12 cellular contexts compared by ENCODE assay signal in genomic region chr4:181432347-181432746, GRCh38.
"Had no signal": no experiment of that assay in that cellular context is flagged by ENCODE, and none has a peak within 500 bp of the region (broad histone marks: within the 10 kb centered on the region; RNA-seq: fewer than 3 reads in every experiment).

No MANE protein-coding gene starts in this region.

- DNase-seq: activated naive CD4-positive, alpha-beta T cell; activated naive CD8-positive, alpha-beta T cell treated with anti-CD3 and anti-CD28 coated beads, Interleukin-2, amount 50 U/mL, for 24 hours; left ventricle myocardium superior; natural killer cell; ovary; stimulated activated CD4-positive, alpha-beta T cell treated with anti-CD3 and anti-CD28 coated beads, Interleukin-1b, Interleukin-23, amount 100 ng/mL, for 48 hours; stomach; testis; upper lobe of left lung had no signal

- H3K27ac ChIP-seq: ascending aorta, gastroesophageal sphincter, ovary, stomach, testis, upper lobe of left lung had no signal

- H3K9me3 ChIP-seq: ascending aorta, gastroesophageal sphincter, ovary, stomach, testis, upper lobe of left lung had no signal

- FAIRE-seq: endometrium had no signal

- H3K4me1 ChIP-seq: ascending aorta, gastroesophageal sphincter, stomach, testis, upper lobe of left lung had no signal

- H3K4me3 ChIP-seq: ascending aorta, gastroesophageal sphincter, ovary, stomach, testis, upper lobe of left lung had no signal

- H3K36me3 ChIP-seq: ascending aorta, gastroesophageal sphincter, ovary, stomach, upper lobe of left lung had no signal

- H3K27me3 ChIP-seq: ascending aorta, gastroesophageal sphincter, ovary, stomach, testis, upper lobe of left lung had no signal
